In genomic region chr11:62494246-62494645, GRCh38 we compare ENCODE assay signal across 34 cellular contexts.
"Had no signal": no experiment of that assay in that cellular context is flagged by ENCODE, and none has a peak within 500 bp of the region (broad histone marks: within the 10 kb centered on the region; RNA-seq: fewer than 3 reads in every experiment).

No MANE protein-coding gene starts in this region.

- H3K36me3 ChIP-seq: adrenal gland, brain microvascular endothelial cell, breast epithelium had no signal

- H3K4me1 Mint-ChIP-seq: activated B cell treated with CpG ODN at 0.5 μM for 24 hours; activated CD4-positive, alpha-beta T cell treated with anti-CD3 and anti-CD28 coated beads, Interleukin-2, amount 10 ng/mL, durations not matched to agents 24 days and 14 days; activated naive CD8-positive, alpha-beta T cell treated with anti-CD3 and anti-CD28 coated beads for 36 hours; activated T-helper 17 cell treated with anti-CD3 and anti-CD28 coated beads, Interleukin-2, amount 50 U/mL, for 72 hours had no signal

- H3K36me3 Mint-ChIP-seq: activated CD4-positive, alpha-beta memory T cell treated with anti-CD3 and anti-CD28 coated beads for 36 hours; activated naive CD4-positive, alpha-beta T cell treated with anti-CD3 and anti-CD28 coated beads, Interleukin-2, amount 50 U/mL, for 72 hours; activated naive CD8-positive, alpha-beta T cell treated with anti-CD3 and anti-CD28 coated beads for 36 hours had no signal

- ATAC-seq: activated CD8-positive, alpha-beta T cell treated with anti-CD3 and anti-CD28 coated beads for 36 hours; activated naive CD4-positive, alpha-beta T cell treated with anti-CD3 and anti-CD28 coated beads, Interleukin-2, amount 50 U/mL, for 72 hours; activated T-cell treated with anti-CD3 and anti-CD28 coated beads, Interleukin-2, amount 50 U/mL, for 4 hours; activated T-cell treated with anti-CD3 and anti-CD28 coated beads, Interleukin-2, amount 50 U/mL, for 72 hours; activated T-helper 17 cell treated with anti-CD3 and anti-CD28 coated beads, Interleukin-2, amount 50 U/mL, for 72 hours; body of pancreas had no signal

- H3K9me3 ChIP-seq: adrenal gland, body of pancreas, breast epithelium had no signal

- H3K27ac ChIP-seq: adrenal gland, body of pancreas, brain microvascular endothelial cell, breast epithelium, VCaP had no signal

- H3K27me3 ChIP-seq: adrenal gland, body of pancreas, brain microvascular endothelial cell, breast epithelium had no signal

- H3K9me3 Mint-ChIP-seq: activated B cell treated with CpG ODN at 0.5 μM for 24 hours; activated CD4-positive, alpha-beta memory T cell treated with anti-CD3 and anti-CD28 coated beads for 36 hours; activated CD4-positive, alpha-beta T cell treated with anti-CD3 and anti-CD28 coated beads, Interleukin-2, amount 10 ng/mL, durations not matched to agents 24 days and 14 days; activated CD8-positive, alpha-beta T cell treated with anti-CD3 and anti-CD28 coated beads for 36 hours; activated naive CD4-positive, alpha-beta T cell treated with anti-CD3 and anti-CD28 coated beads for 36 hours; activated naive CD4-positive, alpha-beta T cell treated with anti-CD3 and anti-CD28 coated beads, Interleukin-2, amount 50 U/mL, for 72 hours; activated naive CD8-positive, alpha-beta T cell treated with anti-CD3 and anti-CD28 coated beads for 36 hours; activated T-cell treated with anti-CD3 and anti-CD28 coated beads, Interleukin-2, amount 50 U/mL, for 4 hours; activated T-cell treated with anti-CD3 and anti-CD28 coated beads, Interleukin-2, amount 50 U/mL, for 72 hours; activated T-helper 1 cell treated with anti-CD3 and anti-CD28 coated beads, Interleukin-12 subunit alpha, Interleukin-12 subunit beta, Interleukin-2, Interleukin-4 antibody, amounts not matched to agents 30 ng/mL and 10 ng/mL and 1 ng/mL, durations not matched to agents 14 hours and 24 hours and 36 hours; activated T-helper 17 cell treated with anti-CD3 and anti-CD28 coated beads, Interleukin-2, amount 50 U/mL, for 72 hours; T-helper 1 cell treated with Interleukin-12 subunit alpha and Interleukin-12 subunit beta and Interleukin-4 antibody, amounts not matched to agents 30 μg/mL and 1 μg/mL, for 36 hours; T-helper 2 cell treated with Interferon-gamma antibody and Interleukin-4, amounts not matched to agents 5 μg/mL and 100 μg/mL, for 36 hours had no signal

- H3K27ac Mint-ChIP-seq: activated B cell treated with CpG ODN at 0.5 μM for 24 hours; activated CD4-positive, alpha-beta memory T cell treated with anti-CD3 and anti-CD28 coated beads for 36 hours; activated CD4-positive, alpha-beta T cell treated with anti-CD3 and anti-CD28 coated beads, Interleukin-2, amount 10 ng/mL, durations not matched to agents 24 days and 14 days; activated CD8-positive, alpha-beta T cell treated with anti-CD3 and anti-CD28 coated beads for 36 hours; activated naive CD4-positive, alpha-beta T cell treated with anti-CD3 and anti-CD28 coated beads for 36 hours; activated naive CD4-positive, alpha-beta T cell treated with anti-CD3 and anti-CD28 coated beads, Interleukin-2, amount 50 U/mL, for 72 hours; activated naive CD8-positive, alpha-beta T cell treated with anti-CD3 and anti-CD28 coated beads for 36 hours; activated T-cell treated with anti-CD3 and anti-CD28 coated beads, Interleukin-2, amount 50 U/mL, for 72 hours; activated T-helper 1 cell treated with anti-CD3 and anti-CD28 coated beads, Interleukin-12 subunit alpha, Interleukin-12 subunit beta, Interleukin-2, Interleukin-4 antibody, amounts not matched to agents 30 ng/mL and 10 ng/mL and 1 ng/mL, durations not matched to agents 14 hours and 24 hours and 36 hours; activated T-helper 17 cell treated with anti-CD3 and anti-CD28 coated beads, Interleukin-2, amount 50 U/mL, for 72 hours; T-helper 1 cell treated with Interleukin-12 subunit alpha and Interleukin-12 subunit beta and Interleukin-4 antibody, amounts not matched to agents 30 μg/mL and 1 μg/mL, for 36 hours; T-helper 2 cell treated with Interferon-gamma antibody and Interleukin-4, amounts not matched to agents 5 μg/mL and 100 μg/mL, for 36 hours had no signal

- H3K4me3 ChIP-seq: adrenal gland, body of pancreas, breast epithelium had no signal

- DNase-seq: activated B cell treated with CpG ODN at 0.5 μM for 24 hours; activated CD4-positive, alpha-beta memory T cell treated with anti-CD3 and anti-CD28 coated beads for 36 hours; activated CD4-positive, alpha-beta T cell treated with anti-CD3 and anti-CD28 coated beads for 4 hours; activated CD4-positive, alpha-beta T cell treated with anti-CD3 and anti-CD28 coated beads, Interleukin-2, amount 10 ng/mL, durations not matched to agents 24 days and 14 days; activated CD4-positive, alpha-beta T cell treated with anti-CD3 and anti-CD28 coated beads, Interleukin-2, amount 50 U/mL, for 1 hour; activated CD4-positive, alpha-beta T cell treated with anti-CD3 and anti-CD28 coated beads, Interleukin-2, amount 50 U/mL, for 4 hours; activated CD4-positive, CD25-positive, alpha-beta regulatory T cell treated with anti-CD3 and anti-CD28 coated beads, Interleukin-2, amount 50 U/mL, for 72 hours; activated CD8-positive, alpha-beta memory T cell treated with anti-CD3 and anti-CD28 coated beads, Interleukin-2, amount 50 U/mL, for 4 hours; activated CD8-positive, alpha-beta T cell treated with anti-CD3 and anti-CD28 coated beads for 36 hours; activated effector memory CD4-positive, alpha-beta T cell treated with anti-CD3 and anti-CD28 coated beads, Interleukin-2, amount 50 U/mL, for 16 hours; activated gamma-delta T cell treated with Interleukin-2 at 50 U/mL for 16 hours; activated naive CD4-positive, alpha-beta T cell; activated naive CD4-positive, alpha-beta T cell treated with anti-CD3 and anti-CD28 coated beads for 36 hours; activated naive CD4-positive, alpha-beta T cell treated with anti-CD3 and anti-CD28 coated beads, Interleukin-2, amount 50 U/mL, for 16 hours; activated naive CD8-positive, alpha-beta T cell treated with anti-CD3 and anti-CD28 coated beads for 36 hours; activated T-cell treated with anti-CD3 and anti-CD28 coated beads for 4 hours; activated T-cell treated with anti-CD3 and anti-CD28 coated beads, Interleukin-2, amount 50 U/mL, for 1 hour; activated T-cell treated with anti-CD3 and anti-CD28 coated beads, Interleukin-2, amount 50 U/mL, for 4 hours; activated T-cell treated with anti-CD3 and anti-CD28 coated beads, Interleukin-2, amount 50 U/mL, for 72 hours; adrenal gland; amniotic stem cell; aorta; body of pancreas; brain microvascular endothelial cell; central memory CD4-positive, alpha-beta T cell; T-helper 2 cell; T-helper 9 cell had no signal

- H3K27me3 Mint-ChIP-seq: activated CD4-positive, alpha-beta memory T cell treated with anti-CD3 and anti-CD28 coated beads for 36 hours; activated CD4-positive, alpha-beta T cell treated with anti-CD3 and anti-CD28 coated beads, Interleukin-2, amount 10 ng/mL, durations not matched to agents 24 days and 14 days; activated CD8-positive, alpha-beta T cell treated with anti-CD3 and anti-CD28 coated beads for 36 hours; activated naive CD8-positive, alpha-beta T cell treated with anti-CD3 and anti-CD28 coated beads for 36 hours; activated T-helper 17 cell treated with anti-CD3 and anti-CD28 coated beads, Interleukin-2, amount 50 U/mL, for 72 hours had no signal

- H3K4me3 Mint-ChIP-seq: activated B cell treated with CpG ODN at 0.5 μM for 24 hours; activated CD4-positive, alpha-beta memory T cell treated with anti-CD3 and anti-CD28 coated beads for 36 hours; activated CD4-positive, alpha-beta T cell treated with anti-CD3 and anti-CD28 coated beads, Interleukin-2, amount 10 ng/mL, durations not matched to agents 24 days and 14 days; activated CD8-positive, alpha-beta T cell treated with anti-CD3 and anti-CD28 coated beads for 36 hours; activated naive CD4-positive, alpha-beta T cell treated with anti-CD3 and anti-CD28 coated beads for 36 hours; activated naive CD8-positive, alpha-beta T cell treated with anti-CD3 and anti-CD28 coated beads for 36 hours; activated T-cell treated with anti-CD3 and anti-CD28 coated beads, Interleukin-2, amount 50 U/mL, for 4 hours; activated T-cell treated with anti-CD3 and anti-CD28 coated beads, Interleukin-2, amount 50 U/mL, for 72 hours; activated T-helper 1 cell treated with anti-CD3 and anti-CD28 coated beads, Interleukin-12 subunit alpha, Interleukin-12 subunit beta, Interleukin-2, Interleukin-4 antibody, amounts not matched to agents 30 ng/mL and 10 ng/mL and 1 ng/mL, durations not matched to agents 14 hours and 24 hours and 36 hours; activated T-helper 17 cell treated with anti-CD3 and anti-CD28 coated beads, Interleukin-2, amount 50 U/mL, for 72 hours; T-helper 1 cell treated with Interleukin-12 subunit alpha and Interleukin-12 subunit beta and Interleukin-4 antibody, amounts not matched to agents 30 μg/mL and 1 μg/mL, for 36 hours; T-helper 2 cell treated with Interferon-gamma antibody and Interleukin-4, amounts not matched to agents 5 μg/mL and 100 μg/mL, for 36 hours had no signal

- H3K4me1 ChIP-seq: adrenal gland, body of pancreas, breast epithelium had no signal
